9 cellular contexts compared by ENCODE assay signal in genomic region chr7:127504715-127505114, GRCh38.
DNase-seq lines count a peak whose midpoint lies in the region; ATAC-seq and TF ChIP-seq lines count a peak whose summit lies in the region.
"Had no signal": no experiment of that assay in that cellular context is flagged by ENCODE, and none has a peak within 500 bp of the region (broad histone marks: within the 10 kb centered on the region; RNA-seq: fewer than 3 reads in every experiment).

No MANE protein-coding gene starts in this region.

- H3K4me3 ChIP-seq in DOHH2 (ENCODE audit: low read length) (no peak overlapping the region), coronary artery (no peak overlapping the region)

- no peaks in the 10 kb centered on the region for H3F3A ChIP-seq in DOHH2 (ENCODE audit: control insufficient read depth, insufficient read depth)

- no peaks in the 10 kb centered on the region for H3K36me3 ChIP-seq in DOHH2 (ENCODE audit: control insufficient read depth, low read length)

- H3K36me3 Mint-ChIP-seq in activated T-cell treated with anti-CD3 and anti-CD28 coated beads, Interleukin-2, amount 50 U/mL, for 24 hours (ENCODE audit: low read depth): no peaks in the 10 kb centered on the region
- H3K36me3 Mint-ChIP-seq: IgD-negative memory B cell had no signal

- no peaks in the 10 kb centered on the region for H3K4me1 ChIP-seq in DOHH2 (ENCODE audit: control insufficient read depth, low read length)

- H3K9me3 Mint-ChIP-seq in activated T-cell treated with anti-CD3 and anti-CD28 coated beads, Interleukin-2, amount 50 U/mL, for 24 hours: no peaks in the 10 kb centered on the region

- peak; percentile 15 for DNase-seq in HT1080 (ENCODE audit: low read depth)
- peak; percentile 35 for DNase-seq in activated T-cell treated with anti-CD3 and anti-CD28 coated beads, Interleukin-2, amount 50 U/mL, for 24 hours
- peak; percentile 76 for DNase-seq in iPS-NIHi7 (ENCODE audit: extremely low spot score)
- no peak for DNase-seq in coronary artery (ENCODE audit: low spot score)
- no peak for DNase-seq in middle frontal gyrus (ENCODE audit: extremely low spot score, low spot score)

- H3K27ac ChIP-seq in DOHH2 (ENCODE audit: low read depth, low read length) (no peak overlapping the region), coronary artery (no peak overlapping the region)

- H3K27me3 ChIP-seq in DOHH2 (ENCODE audit: control insufficient read depth, low read length): peaks cover 10% of the 10 kb centered on the region

- H3K27ac Mint-ChIP-seq in activated T-cell treated with anti-CD3 and anti-CD28 coated beads, Interleukin-2, amount 50 U/mL, for 24 hours: no peak overlapping the region
- H3K27ac Mint-ChIP-seq: IgD-negative memory B cell had no signal

- ATAC-seq in HG03139 (IDR thresholded peaks at IDR 0.05; ENCODE audit: unreplicated experiment) (no peak), HG02610 (IDR thresholded peaks at IDR 0.05; ENCODE audit: unreplicated experiment) (no peak)

- H3K9me2 ChIP-seq in DOHH2 (replicated peaks; ENCODE audit: control insufficient read depth, low read length): no peaks in the 10 kb centered on the region

- H4K20me1 ChIP-seq in DOHH2 (ENCODE audit: control insufficient read depth, insufficient read depth, low read depth, low read length): no peaks in the 10 kb centered on the region

- peak; percentile 74 for TF ChIP-seq CTCF in DOHH2 (IDR thresholded peaks at IDR 0.05; ENCODE audit: low read depth, low read length, poor library complexity, severe bottlenecking)
- TF ChIP-seq CTCF in coronary artery (IDR thresholded peaks at IDR 0.05): no peak

- no peaks in the 10 kb centered on the region for H3K4me1 Mint-ChIP-seq in activated T-cell treated with anti-CD3 and anti-CD28 coated beads, Interleukin-2, amount 50 U/mL, for 24 hours (ENCODE audit: low read depth)

- H3K27me3 Mint-ChIP-seq in activated T-cell treated with anti-CD3 and anti-CD28 coated beads, Interleukin-2, amount 50 U/mL, for 24 hours: peaks cover 9% of the 10 kb centered on the region

- no peak overlapping the region for H3K4me2 ChIP-seq in DOHH2 (ENCODE audit: low read length)

- no peaks in the 10 kb centered on the region for H3K79me2 ChIP-seq in DOHH2 (ENCODE audit: control insufficient read depth, low read length)

- H3K9me3 ChIP-seq in DOHH2 (ENCODE audit: control insufficient read depth, insufficient read depth, low read length): no peaks in the 10 kb centered on the region

- H3K4me3 Mint-ChIP-seq in activated T-cell treated with anti-CD3 and anti-CD28 coated beads, Interleukin-2, amount 50 U/mL, for 24 hours: no peak overlapping the region
- H3K4me3 Mint-ChIP-seq: IgD-negative memory B cell had no signal

Comparison
In these comparisons a context has a peak if more than half of its experiments do, and no peak if none do; other contexts are left out.
1. DNase-seq: peak in HT1080 (single experiment), activated T-cell treated with anti-CD3 and anti-CD28 coated beads, Interleukin-2, amount 50 U/mL, for 24 hours (single experiment) and iPS-NIHi7 (single experiment); none in coronary artery (single experiment) and middle frontal gyrus (single experiment).